ENCODE assay signal across 1 cellular context in the genomic region with DNA sequence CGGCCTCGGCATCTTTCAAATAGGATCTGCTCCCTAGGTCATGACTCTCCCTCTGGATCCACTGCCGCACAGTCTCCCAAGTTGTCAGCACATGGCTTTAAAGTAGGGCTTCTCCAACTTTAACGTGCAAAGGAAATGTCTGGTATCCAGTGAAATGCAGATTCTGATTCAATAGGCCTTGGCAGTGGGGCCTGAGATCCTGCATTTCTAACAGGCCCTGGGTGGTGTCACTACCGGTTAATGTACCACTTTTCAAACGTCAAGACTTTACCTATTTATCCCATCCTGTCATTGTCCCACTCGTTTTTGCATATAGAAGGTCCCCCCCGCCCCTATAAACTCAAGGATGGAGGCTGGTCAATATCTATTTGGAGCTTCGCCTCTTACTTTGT.
TF ChIP-seq lines count a peak whose summit lies in the region.

No MANE protein-coding gene starts in this region.

TF ChIP-seq in GM23338, 12 proteins besides CTCF, POLR2A, EP300 and RAD21 (continued from another document):
- no peak for TF ChIP-seq ZNF114 (CRISPR knock-in tag; IDR thresholded peaks at IDR 0.05)
- TF ChIP-seq CREB1 (CRISPR knock-in tag; IDR thresholded peaks at IDR 0.05; ENCODE audit: low read depth): no peak
